ENCODE assay signal across 8 cellular contexts in the genomic region with DNA sequence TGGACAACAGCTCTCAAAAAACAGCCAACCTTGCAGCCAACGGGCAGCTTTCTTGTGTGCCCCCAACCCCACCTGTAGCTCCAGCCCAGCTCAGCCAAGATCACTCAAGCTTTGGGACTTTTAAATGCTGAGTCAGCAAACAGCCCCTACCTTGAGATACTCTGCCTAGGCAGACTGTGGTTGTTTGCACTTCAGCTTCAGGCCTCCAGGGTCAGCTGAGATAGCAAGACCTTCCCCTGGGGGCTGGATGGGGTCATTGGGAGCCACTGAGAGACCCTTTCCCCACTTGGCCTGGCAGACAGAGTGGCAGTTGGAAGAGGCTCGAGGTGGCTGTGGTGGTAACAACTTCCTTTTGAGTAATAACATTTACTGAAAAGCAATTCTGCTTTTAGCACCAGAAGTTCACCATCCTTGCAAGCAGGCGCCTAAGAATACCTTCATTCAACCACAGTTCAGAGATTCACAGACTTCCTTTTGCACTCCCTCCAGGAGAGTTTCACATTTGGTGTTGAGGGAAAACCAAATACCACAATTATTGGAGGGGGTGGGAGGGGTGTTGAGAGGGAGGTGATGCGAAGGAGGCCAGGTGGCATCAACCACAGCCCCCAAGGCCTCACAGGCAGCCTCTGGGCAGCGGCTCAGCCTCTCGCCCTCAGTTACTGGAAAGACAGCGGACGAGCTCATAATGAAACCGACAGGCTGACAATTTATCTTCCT.
DNase-seq lines count a peak whose midpoint lies in the region; ATAC-seq and TF ChIP-seq lines count a peak whose summit lies in the region.

No MANE protein-coding gene starts in this region.

- H3K27me3 ChIP-seq in RWPE2 (ENCODE audit: insufficient read depth, poor library complexity, severe bottlenecking) (no peaks in the 10 kb centered on the region), neuronal stem cell (ENCODE audit: control insufficient read depth in 3 of 3, insufficient read depth in 3 of 3, low read depth in 1 of 3, low read length in 3 of 3) (peaks cover 0 to 28% (median 0%) of the 10 kb centered on the region in 3 experiments)

- no peak overlapping the region for H2BK15ac ChIP-seq in neuronal stem cell (ENCODE audit: low read length)

- H3K14ac ChIP-seq in neuronal stem cell (ENCODE audit: low read length) = no peak overlapping the region

- H3K9me3 ChIP-seq in RWPE2 (ENCODE audit: severe bottlenecking) (no peaks in the 10 kb centered on the region), neuronal stem cell (replicated peaks in 1 of 2; ENCODE audit: control insufficient read depth in 2 of 2, insufficient read depth in 1 of 2, low read depth in 1 of 2, low read length in 2 of 2) (no peaks in the 10 kb centered on the region)

- DNase-seq in activated CD4-positive, alpha-beta T cell treated with anti-CD3 and anti-CD28 coated beads for 24 hours (ENCODE audit: low read depth in 2 of 2) = peak; percentile 47 to 67
- DNase-seq in activated CD4-positive, alpha-beta T cell treated with anti-CD3 and anti-CD28 coated beads, Interleukin-2, amount 50 U/mL, for 4 hours = no peak
- peak; percentile 68 for DNase-seq in RWPE2 (ENCODE audit: low spot score)
- DNase-seq in central memory CD8-positive, alpha-beta T cell (ENCODE audit: low spot score in 2 of 2) = peak in 1 of 2 donors; percentile 30
- no peak for DNase-seq in neuronal stem cell (ENCODE audit: low spot score)
- DNase-seq in ACHN = no peak
- no peak for DNase-seq in NCI-H1436 (lab: John Stamatoyannopoulos, UW)

- no peak overlapping the region for H3K23ac ChIP-seq in neuronal stem cell (ENCODE audit: low read depth, low read length, poor library complexity)

- peak overlapping the region; percentile 19 for H2AFZ ChIP-seq in neuronal stem cell (ENCODE audit: low read length)

- H3K9ac ChIP-seq in neuronal stem cell (ENCODE audit: low read depth, low read length, poor library complexity) = no peak overlapping the region

- H4K8ac ChIP-seq in neuronal stem cell (ENCODE audit: low read depth, low read length) = no peak overlapping the region

- H3K9me3 Mint-ChIP-seq in central memory CD8-positive, alpha-beta T cell = no peaks in the 10 kb centered on the region

- in situ Hi-C loops in ACHN (cut with HindIII; ENCODE audit: low pct_ligation_motif_present, low pct_unique_long_range_greater_than_20kb, low sequenced_read_pairs) = no loop called here

- H3K4ac ChIP-seq in neuronal stem cell (ENCODE audit: low read length) = no peak overlapping the region

- peak overlapping the region; percentile 69 for H3K4me3 Mint-ChIP-seq in central memory CD8-positive, alpha-beta T cell

- no peak overlapping the region for H3K4me2 ChIP-seq in neuronal stem cell (ENCODE audit: insufficient read depth, low read length, poor library complexity, severe bottlenecking)

- no peak overlapping the region for H2BK120ac ChIP-seq in neuronal stem cell (ENCODE audit: low read depth, low read length)

- ATAC-seq in HG02970 (IDR thresholded peaks at IDR 0.05; ENCODE audit: low FRiP score, unreplicated experiment) (peak; percentile 54), RWPE2 (ENCODE audit: low read depth) (no peak)
- peak; percentile 83 for ATAC-seq in central memory CD8-positive, alpha-beta T cell (replicated peaks; ENCODE audit: extremely low read depth, poor library complexity, severe bottlenecking)

- no peaks in the 10 kb centered on the region for H3K79me1 ChIP-seq in neuronal stem cell (ENCODE audit: low read depth, low read length)

- H2BK12ac ChIP-seq in neuronal stem cell (ENCODE audit: low read length) = no peak overlapping the region

- H3K18ac ChIP-seq in neuronal stem cell (ENCODE audit: low read length) = no peak overlapping the region

- no peak overlapping the region for H4K91ac ChIP-seq in neuronal stem cell (ENCODE audit: low read depth, low read length, poor library complexity)

- no peak overlapping the region for H2BK5ac ChIP-seq in neuronal stem cell (ENCODE audit: low read length)

- H3K4me1 ChIP-seq in RWPE2 (ENCODE audit: insufficient read depth, poor library complexity, severe bottlenecking) (peaks cover 15% of the 10 kb centered on the region), neuronal stem cell (ENCODE audit: control insufficient read depth in 2 of 2, insufficient read depth in 1 of 2, low read depth in 1 of 2, low read length in 2 of 2) (peaks cover 0 to 2% of the 10 kb centered on the region in 2 donors)

- no peaks in the 10 kb centered on the region for H3K27me3 Mint-ChIP-seq in central memory CD8-positive, alpha-beta T cell

- H3K27ac ChIP-seq in RWPE2 (ENCODE audit: poor library complexity, severe bottlenecking) (no peak overlapping the region), neuronal stem cell (replicated peaks; ENCODE audit: low read length) (no peak overlapping the region)

- peaks cover 27% of the 10 kb centered on the region for H3K4me1 Mint-ChIP-seq in central memory CD8-positive, alpha-beta T cell

- no peaks in the 10 kb centered on the region for H3K36me3 ChIP-seq in RWPE2 (ENCODE audit: low read depth)
- no peaks in the 10 kb centered on the region for H3K36me3 ChIP-seq in neuronal stem cell (replicated peaks in 1 of 2; ENCODE audit: control insufficient read depth in 2 of 2, insufficient read depth in 2 of 2, low read length in 2 of 2)

- H3K4me3 ChIP-seq in RWPE2 (ENCODE audit: severe bottlenecking) (no peak overlapping the region), neuronal stem cell (ENCODE audit: low read length in 2 of 2) (no peak overlapping the region)

- H3K36me3 Mint-ChIP-seq in central memory CD8-positive, alpha-beta T cell (ENCODE audit: insufficient read depth) = peaks cover 3% of the 10 kb centered on the region

- no CpG with 5 or more reads among the region's 9 CpGs for WGBS in neuronal stem cell (ENCODE audit: extremely low coverage in 2 of 2, insufficient read length in 2 of 2, insufficient replicate concordance in 1 of 2), 2 donors

- peak overlapping the region; percentile 86 for H3K27ac Mint-ChIP-seq in central memory CD8-positive, alpha-beta T cell (ENCODE audit: low read depth)

- H2AK5ac ChIP-seq in neuronal stem cell (ENCODE audit: low read depth, low read length) = no peak overlapping the region

- no peak for TF ChIP-seq CTCF in RWPE2 (IDR thresholded peaks at IDR 0.05; ENCODE audit: poor library complexity, severe bottlenecking)

Comparison
In these comparisons a context has a peak if more than half of its experiments do, and no peak if none do; other contexts are left out.
1. DNase-seq: peak in activated CD4-positive, alpha-beta T cell treated with anti-CD3 and anti-CD28 coated beads for 24 hours (2 of 2) and RWPE2 (single experiment); none in activated CD4-positive, alpha-beta T cell treated with anti-CD3 and anti-CD28 coated beads, Interleukin-2, amount 50 U/mL, for 4 hours (0 of 2), neuronal stem cell (single experiment), ACHN (single experiment) and NCI-H1436 (single experiment).